10 cellular contexts compared by ENCODE assay signal in the genomic region with DNA sequence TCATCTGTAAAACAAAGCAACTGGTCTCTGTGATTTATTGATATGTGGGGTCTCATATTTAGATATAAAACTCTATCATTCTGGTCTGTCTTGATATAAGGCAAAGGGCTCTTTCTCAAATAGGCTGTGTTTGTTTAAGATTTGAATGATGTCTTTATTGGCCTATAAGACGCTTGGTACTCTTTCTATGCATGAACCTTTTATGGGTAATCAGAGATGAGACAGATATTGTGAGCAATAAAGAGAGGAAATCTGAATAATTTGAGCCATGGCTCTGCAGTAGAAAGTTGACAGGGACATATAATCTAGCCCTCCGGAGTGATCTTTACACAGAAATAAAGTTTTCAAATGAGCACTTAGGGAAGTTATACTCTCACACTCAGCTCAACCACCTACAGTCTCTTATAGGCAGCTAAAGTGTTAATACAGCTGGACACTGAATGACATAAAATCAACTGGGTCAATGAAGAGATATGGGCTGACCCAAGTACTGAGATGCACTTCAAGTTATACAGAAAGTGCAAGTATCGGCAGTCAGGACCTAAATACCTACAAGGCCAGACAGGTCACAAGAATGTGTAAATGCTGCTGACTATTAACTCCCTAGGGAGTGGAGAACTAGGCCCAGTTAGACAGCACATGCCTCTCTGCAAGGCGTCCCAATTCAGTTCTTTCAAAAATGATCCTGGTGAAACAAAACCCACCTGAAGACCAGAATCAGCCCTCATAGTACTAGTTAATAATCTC.
DNase-seq lines count a peak whose midpoint lies in the region; ATAC-seq, FAIRE-seq and TF ChIP-seq lines count a peak whose summit lies in the region.
"Had no signal": no experiment of that assay in that cellular context is flagged by ENCODE, and none has a peak within 500 bp of the region (broad histone marks: within the 10 kb centered on the region; RNA-seq: fewer than 3 reads in every experiment).

No MANE protein-coding gene starts in this region.

- H3K36me3 ChIP-seq in left lung = no peaks in the 10 kb centered on the region
- no peaks in the 10 kb centered on the region for H3K36me3 ChIP-seq in aorta (ENCODE audit: control insufficient read depth in 1 of 2, insufficient read depth in 2 of 2, low read length in 1 of 2)
- H3K36me3 ChIP-seq: SJCRH30 had no signal

- H3K27ac ChIP-seq in left lung (peak overlapping the region; percentile 49 to 57), aorta (ENCODE audit: low read depth in 1 of 2, low read length in 2 of 2) (peak overlapping the region; percentile 54 to 87)
- H3K27ac ChIP-seq: SJCRH30 had no signal

- no peaks in the 10 kb centered on the region for H3K9me3 ChIP-seq in left lung
- H3K9me3 ChIP-seq in aorta (ENCODE audit: control insufficient read depth, low read length) = no peaks in the 10 kb centered on the region

- peak overlapping the region; percentile 86 for H3K27ac Mint-ChIP-seq in activated T-helper 17 cell treated with anti-CD3 and anti-CD28 coated beads, Interleukin-2, amount 50 U/mL, for 72 hours

- TF ChIP-seq CTCF in left lung (IDR thresholded peaks at IDR 0.05) = no peak

- H3K4me1 ChIP-seq in left lung = peaks cover 8 to 12% of the 10 kb centered on the region in 2 donors
- H3K4me1 ChIP-seq in aorta (ENCODE audit: control insufficient read depth in 1 of 2, insufficient read depth in 2 of 2, low read length in 2 of 2) = peaks cover 0 to 2% of the 10 kb centered on the region in 2 donors

- no peaks in the 10 kb centered on the region for H3K36me3 Mint-ChIP-seq in activated T-helper 17 cell treated with anti-CD3 and anti-CD28 coated beads, Interleukin-2, amount 50 U/mL, for 72 hours (ENCODE audit: low read depth)
- H3K36me3 Mint-ChIP-seq: IgD-negative memory B cell had no signal

- FAIRE-seq in GM12892 (lab: Jason Lieb, UNC) = no peak

- DNase-seq in left ventricle myocardium superior (no peak), cardiac septum (ENCODE audit: low spot score) (no peak), left lung (no peak), aorta (no peak), GM12892 (ENCODE audit: insufficient read length) (no peak)
- no peak for DNase-seq in activated CD4-positive, alpha-beta T cell treated with anti-CD3 and anti-CD28 coated beads for 4 hours
- DNase-seq: SJCRH30 had no signal

- TF ChIP-seq POLR2A in GM12892 (IDR thresholded peaks at IDR 0.05; ENCODE audit: low read depth, low read length) = no peak

- H3K27me3 Mint-ChIP-seq in activated T-helper 17 cell treated with anti-CD3 and anti-CD28 coated beads, Interleukin-2, amount 50 U/mL, for 72 hours = no peaks in the 10 kb centered on the region

- peak; percentile 21 for ATAC-seq in left ventricle myocardium superior
- ATAC-seq in activated T-helper 17 cell treated with anti-CD3 and anti-CD28 coated beads, Interleukin-2, amount 50 U/mL, for 72 hours (replicated peaks) = no peak
- ATAC-seq in left lung = peak; percentile 41
- ATAC-seq in aorta (ENCODE audit: low FRiP score) = peak; percentile 40
- no peak for ATAC-seq in HG02642 (IDR thresholded peaks at IDR 0.05; ENCODE audit: poor library complexity, unreplicated experiment)

- H3K4me3 Mint-ChIP-seq in activated T-helper 17 cell treated with anti-CD3 and anti-CD28 coated beads, Interleukin-2, amount 50 U/mL, for 72 hours = peak overlapping the region; percentile 69

- 61% methylated on average over 4 of the region's 4 CpGs for WGBS in aorta, 2 donors

- no peaks in the 10 kb centered on the region for H3K27me3 ChIP-seq in left lung
- H3K27me3 ChIP-seq in aorta (ENCODE audit: control insufficient read depth in 1 of 2, insufficient read depth in 2 of 2, low read length in 1 of 2) = no peaks in the 10 kb centered on the region
- H3K27me3 ChIP-seq: SJCRH30 had no signal

- H3K4me3 ChIP-seq in left lung (no peak overlapping the region), aorta (ENCODE audit: low read length in 2 of 2) (no peak overlapping the region)
- H3K4me3 ChIP-seq: SJCRH30 had no signal

- H3K9me3 Mint-ChIP-seq in activated T-helper 17 cell treated with anti-CD3 and anti-CD28 coated beads, Interleukin-2, amount 50 U/mL, for 72 hours = no peaks in the 10 kb centered on the region

- peaks cover 11% of the 10 kb centered on the region for H3K4me1 Mint-ChIP-seq in activated T-helper 17 cell treated with anti-CD3 and anti-CD28 coated beads, Interleukin-2, amount 50 U/mL, for 72 hours

- intact Hi-C loops in left ventricle myocardium superior (cut with micrococcal nuclease) (no loop called here), cardiac septum (cut with DNase I) (no loop called here), left lung (cut with DNase I) (no loop called here), aorta (cut with DNase I) (no loop called here)

Comparison
In these comparisons a context has a peak if more than half of its experiments do, and no peak if none do; other contexts are left out.
1. ATAC-seq: peak in left ventricle myocardium superior (single experiment), left lung (single experiment) and aorta (single experiment); none in activated T-helper 17 cell treated with anti-CD3 and anti-CD28 coated beads, Interleukin-2, amount 50 U/mL, for 72 hours (single experiment) and HG02642 (single experiment).